ENCODE assay signal across 3 cellular contexts in the genomic region with DNA sequence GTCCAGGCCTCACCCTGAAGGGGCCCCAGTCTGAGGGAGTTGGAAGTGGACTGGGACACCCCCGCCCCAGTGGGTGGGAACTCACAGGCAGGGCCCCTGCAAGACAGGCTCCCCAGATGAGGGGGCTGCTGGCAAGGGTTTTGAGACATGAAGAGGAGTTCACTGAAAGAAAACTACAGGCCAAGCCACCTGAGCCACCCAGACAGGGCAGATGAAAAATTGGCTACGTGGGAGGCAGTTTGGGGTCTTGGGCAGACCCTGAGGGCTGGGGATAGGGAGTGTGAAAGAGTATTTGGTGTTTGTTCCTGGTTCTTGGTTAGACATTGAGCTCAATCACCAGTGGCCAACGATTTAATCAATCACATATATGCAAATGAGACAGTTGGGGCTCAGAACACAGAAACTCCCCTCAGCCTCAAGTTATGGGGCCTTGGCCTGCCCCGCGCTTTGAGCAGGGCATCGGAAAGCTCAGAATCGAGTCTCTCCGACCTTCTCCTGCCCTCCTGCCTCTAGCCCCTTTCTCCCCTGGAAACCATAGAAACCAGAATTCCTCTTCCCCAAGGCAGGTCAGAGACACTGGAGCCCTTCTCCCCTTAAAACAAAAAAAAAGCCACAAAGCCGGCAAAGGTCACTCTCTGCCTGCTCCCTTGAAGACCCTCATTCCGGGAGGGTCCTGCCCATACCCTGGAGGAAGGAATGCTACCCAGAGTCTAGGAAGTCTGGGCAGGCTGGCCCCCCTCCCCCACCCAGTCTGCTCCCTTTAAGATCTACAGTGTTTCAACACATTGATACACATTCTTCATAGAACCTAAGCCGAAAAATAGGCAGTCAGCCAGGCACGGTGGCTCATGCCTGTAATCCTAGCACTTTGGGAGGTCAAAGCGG.
TF ChIP-seq lines count a peak whose summit lies in the region.

No MANE protein-coding gene starts in this region.

TF ChIP-seq in HCT116, 20 proteins besides CTCF, POLR2A, EP300 and RAD21:
- TF ChIP-seq CEBPB (IDR thresholded peaks at IDR 0.05; ENCODE audit: low read depth): no peak
- 0 out of 2 replicates have a peak, but pooled peaks have one; percentile 3 for TF ChIP-seq ZFX (IDR thresholded peaks at IDR 0.05)
- TF ChIP-seq FOSL1 (IDR thresholded peaks at IDR 0.05; ENCODE audit: low read depth): no peak
TF ChIP-seq in HCT116: peak in this region for 1.

TF ChIP-seq in GM12878, 131 proteins besides CTCF, POLR2A, EP300 and RAD21:
- TF ChIP-seq POU2F2 (IDR thresholded peaks at IDR 0.05; ENCODE audit: borderline replicate concordance, low read depth, low read length) (peak; percentile 93; the same call in 2 of the 3 replicates), GABPA (IDR thresholded peaks at IDR 0.05; ENCODE audit: low read depth) (no peak), PBX3 (IDR thresholded peaks at IDR 0.05; ENCODE audit: insufficient replicate concordance, low read depth, low read length) (peak; percentile 70), ZBED1 (IDR thresholded peaks at IDR 0.05; ENCODE audit: borderline replicate concordance) (0 out of 2 replicates have a peak, but pooled peaks have one; percentile 24), NBN (IDR thresholded peaks at IDR 0.05) (no peak), RUNX3 (IDR thresholded peaks at IDR 0.05; ENCODE audit: low read length) (no peak), TARDBP (IDR thresholded peaks at IDR 0.05; ENCODE audit: borderline replicate concordance) (no peak), FOXK2 (IDR thresholded peaks at IDR 0.05) (no peak), SMAD5 (IDR thresholded peaks at IDR 0.05; ENCODE audit: low read depth) (no peak), NR2C2 (IDR thresholded peaks at IDR 0.05; ENCODE audit: borderline replicate concordance, control insufficient read depth, insufficient read length, low read depth) (no peak), POLR2AphosphoS5 (IDR thresholded peaks at IDR 0.05; ENCODE audit: low read length) (no peak), LARP7 (IDR thresholded peaks at IDR 0.05) (no peak), ZNF384 (IDR thresholded peaks at IDR 0.05; ENCODE audit: borderline replicate concordance, low read depth, low read length) (no peak), EED (IDR thresholded peaks at IDR 0.05; ENCODE audit: low read depth) (no peak), IKZF1 (conservative IDR thresholded peaks at IDR 0.05) (0 out of 2 replicates have a peak, but pooled peaks have one; percentile 4), STAT1 (conservative IDR thresholded peaks at IDR 0.05) (no peak)
- TF ChIP-seq, protein P1, sequence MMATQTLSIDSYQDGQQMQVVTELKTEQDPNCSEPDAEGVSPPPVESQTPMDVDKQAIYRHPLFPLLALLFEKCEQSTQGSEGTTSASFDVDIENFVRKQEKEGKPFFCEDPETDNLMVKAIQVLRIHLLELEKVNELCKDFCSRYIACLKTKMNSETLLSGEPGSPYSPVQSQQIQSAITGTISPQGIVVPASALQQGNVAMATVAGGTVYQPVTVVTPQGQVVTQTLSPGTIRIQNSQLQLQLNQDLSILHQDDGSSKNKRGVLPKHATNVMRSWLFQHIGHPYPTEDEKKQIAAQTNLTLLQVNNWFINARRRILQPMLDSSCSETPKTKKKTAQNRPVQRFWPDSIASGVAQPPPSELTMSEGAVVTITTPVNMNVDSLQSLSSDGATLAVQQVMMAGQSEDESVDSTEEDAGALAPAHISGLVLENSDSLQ (IDR thresholded peaks at IDR 0.05): peak; percentile 90

TF ChIP-seq in liver, 16 proteins besides CTCF, POLR2A, EP300 and RAD21:
- TF ChIP-seq ATF3 (IDR thresholded peaks at IDR 0.05) (no peak), JUND (IDR thresholded peaks at IDR 0.05) (no peak), RXRA (IDR thresholded peaks at IDR 0.05) (peak in 1 of 2 donors; percentile 42), EGR1 (IDR thresholded peaks at IDR 0.05; ENCODE audit: low read depth in 2 of 2) (no peak), HNF4A (conservative IDR thresholded peaks at IDR 0.05) (no peak), FOXA2 (IDR thresholded peaks at IDR 0.05) (no peak), YY1 (IDR thresholded peaks at IDR 0.05) (no peak), SP1 (IDR thresholded peaks at IDR 0.05) (peak; percentile 12), HNF4G (IDR thresholded peaks at IDR 0.05) (no peak), GABPA (IDR thresholded peaks at IDR 0.05 in 1 of 2, conservative IDR thresholded peaks at IDR 0.05 in 1 of 2) (no peak), FOXA1 (IDR thresholded peaks at IDR 0.05) (no peak), TAF1 (conservative IDR thresholded peaks at IDR 0.05) (no peak)
- TF ChIP-seq, protein P2, sequence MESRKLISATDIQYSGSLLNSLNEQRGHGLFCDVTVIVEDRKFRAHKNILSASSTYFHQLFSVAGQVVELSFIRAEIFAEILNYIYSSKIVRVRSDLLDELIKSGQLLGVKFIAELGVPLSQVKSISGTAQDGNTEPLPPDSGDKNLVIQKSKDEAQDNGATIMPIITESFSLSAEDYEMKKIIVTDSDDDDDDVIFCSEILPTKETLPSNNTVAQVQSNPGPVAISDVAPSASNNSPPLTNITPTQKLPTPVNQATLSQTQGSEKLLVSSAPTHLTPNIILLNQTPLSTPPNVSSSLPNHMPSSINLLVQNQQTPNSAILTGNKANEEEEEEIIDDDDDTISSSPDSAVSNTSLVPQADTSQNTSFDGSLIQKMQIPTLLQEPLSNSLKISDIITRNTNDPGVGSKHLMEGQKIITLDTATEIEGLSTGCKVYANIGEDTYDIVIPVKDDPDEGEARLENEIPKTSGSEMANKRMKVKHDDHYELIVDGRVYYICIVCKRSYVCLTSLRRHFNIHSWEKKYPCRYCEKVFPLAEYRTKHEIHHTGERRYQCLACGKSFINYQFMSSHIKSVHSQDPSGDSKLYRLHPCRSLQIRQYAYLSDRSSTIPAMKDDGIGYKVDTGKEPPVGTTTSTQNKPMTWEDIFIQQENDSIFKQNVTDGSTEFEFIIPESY (IDR thresholded peaks at IDR 0.05): no peak
- TF ChIP-seq, protein P3, sequence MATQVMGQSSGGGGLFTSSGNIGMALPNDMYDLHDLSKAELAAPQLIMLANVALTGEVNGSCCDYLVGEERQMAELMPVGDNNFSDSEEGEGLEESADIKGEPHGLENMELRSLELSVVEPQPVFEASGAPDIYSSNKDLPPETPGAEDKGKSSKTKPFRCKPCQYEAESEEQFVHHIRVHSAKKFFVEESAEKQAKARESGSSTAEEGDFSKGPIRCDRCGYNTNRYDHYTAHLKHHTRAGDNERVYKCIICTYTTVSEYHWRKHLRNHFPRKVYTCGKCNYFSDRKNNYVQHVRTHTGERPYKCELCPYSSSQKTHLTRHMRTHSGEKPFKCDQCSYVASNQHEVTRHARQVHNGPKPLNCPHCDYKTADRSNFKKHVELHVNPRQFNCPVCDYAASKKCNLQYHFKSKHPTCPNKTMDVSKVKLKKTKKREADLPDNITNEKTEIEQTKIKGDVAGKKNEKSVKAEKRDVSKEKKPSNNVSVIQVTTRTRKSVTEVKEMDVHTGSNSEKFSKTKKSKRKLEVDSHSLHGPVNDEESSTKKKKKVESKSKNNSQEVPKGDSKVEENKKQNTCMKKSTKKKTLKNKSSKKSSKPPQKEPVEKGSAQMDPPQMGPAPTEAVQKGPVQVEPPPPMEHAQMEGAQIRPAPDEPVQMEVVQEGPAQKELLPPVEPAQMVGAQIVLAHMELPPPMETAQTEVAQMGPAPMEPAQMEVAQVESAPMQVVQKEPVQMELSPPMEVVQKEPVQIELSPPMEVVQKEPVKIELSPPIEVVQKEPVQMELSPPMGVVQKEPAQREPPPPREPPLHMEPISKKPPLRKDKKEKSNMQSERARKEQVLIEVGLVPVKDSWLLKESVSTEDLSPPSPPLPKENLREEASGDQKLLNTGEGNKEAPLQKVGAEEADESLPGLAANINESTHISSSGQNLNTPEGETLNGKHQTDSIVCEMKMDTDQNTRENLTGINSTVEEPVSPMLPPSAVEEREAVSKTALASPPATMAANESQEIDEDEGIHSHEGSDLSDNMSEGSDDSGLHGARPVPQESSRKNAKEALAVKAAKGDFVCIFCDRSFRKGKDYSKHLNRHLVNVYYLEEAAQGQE (IDR thresholded peaks at IDR 0.05): no peak
